In genomic region chr18:25349131-25349925, GRCh38 we compare ENCODE assay signal across 8 cellular contexts. TPM values are rescaled to one million over a fixed set of nuclear protein-coding genes. Genes with fewer than 3 reads are reported as not detected.
DNase-seq lines count a peak whose midpoint lies in the region; ATAC-seq, FAIRE-seq and TF ChIP-seq lines count a peak whose summit lies in the region.

No MANE protein-coding gene starts in this region.

- H3K27me3 Mint-ChIP-seq in CD4-positive, alpha-beta T cell: peaks cover 81% of the 10 kb centered on the region

- H3K9me3 Mint-ChIP-seq in CD4-positive, alpha-beta T cell: no peaks in the 10 kb centered on the region

- peaks cover 88% of the 10 kb centered on the region for H3K79me2 ChIP-seq in MM.1S (ENCODE audit: low read length)

- H3K9me3 ChIP-seq in CD4-positive, alpha-beta T cell (ENCODE audit: control insufficient read depth, low read length): no peaks in the 10 kb centered on the region
- no peaks in the 10 kb centered on the region for H3K9me3 ChIP-seq in MM.1S (replicated peaks; ENCODE audit: insufficient read depth, low read length)
- H3K9me3 ChIP-seq in stomach smooth muscle (ENCODE audit: control insufficient read depth in 2 of 2, low read length in 2 of 2): no peaks in the 10 kb centered on the region

- peak overlapping the region; percentile 67; the same call in 1 of the 2 replicates for H3K4me2 ChIP-seq in MM.1S (ENCODE audit: low read depth, low read length)

- ATAC-seq in CD4-positive, alpha-beta T cell (ENCODE audit: poor library complexity): no peak

- POLR2A ChIA-PET in CD4-positive, alpha-beta T cell (lab: Charles Lee): no interaction called here

- peak overlapping the region; percentile 76 for H3K9ac ChIP-seq in MM.1S (ENCODE audit: low read length)
- H3K9ac ChIP-seq in stomach smooth muscle (ENCODE audit: low read length in 2 of 2): peak overlapping the region in 1 of 2 donors; percentile 26

- CTCF ChIA-PET in CD4-positive, alpha-beta T cell (lab: Charles Lee): no interaction called here

- peak overlapping the region; percentile 77 for H3K4me3 Mint-ChIP-seq in CD4-positive, alpha-beta T cell

- intact Hi-C loops in CD4-positive, alpha-beta T cell (cut with DNase I, micrococcal nuclease): no loop called here
- intact Hi-C loops in lower leg skin (cut with DNase I; ENCODE audit: low total_unique reads): no loop called here

- 2 to 3% methylated on average over 36 to 47 of the region's 78 CpGs for WGBS in lower leg skin, 2 donors

- no peak overlapping the region for H3K27ac Mint-ChIP-seq in CD4-positive, alpha-beta T cell

- no peak for TF ChIP-seq CTCF in CD4-positive, alpha-beta T cell (IDR thresholded peaks at IDR 0.05)
- TF ChIP-seq CTCF in MM.1S (IDR thresholded peaks at IDR 0.05; ENCODE audit: low read length): no peak
- TF ChIP-seq CTCF in coronary artery (IDR thresholded peaks at IDR 0.05): no peak
- no peak for TF ChIP-seq CTCF in lower leg skin (IDR thresholded peaks at IDR 0.05)
- TF ChIP-seq CTCF in D721Med (IDR thresholded peaks at IDR 0.05; ENCODE audit: insufficient read depth, missing control alignments): no peak

- no peaks in the 10 kb centered on the region for H3K36me3 ChIP-seq in MM.1S (replicated peaks; ENCODE audit: insufficient read depth, low read length)
- H3K36me3 ChIP-seq in stomach smooth muscle (ENCODE audit: control insufficient read depth in 2 of 2, insufficient read depth in 2 of 2, low read length in 2 of 2): no peaks in the 10 kb centered on the region

- H3K4me1 ChIP-seq in MM.1S (ENCODE audit: low read length) (no peaks in the 10 kb centered on the region), stomach smooth muscle (ENCODE audit: control insufficient read depth, insufficient read depth, low read length) (peaks cover 5% of the 10 kb centered on the region)

- H3K9me2 ChIP-seq in MM.1S (replicated peaks; ENCODE audit: insufficient read depth, low read length): no peaks in the 10 kb centered on the region

- peaks cover 20% of the 10 kb centered on the region for H3F3A ChIP-seq in MM.1S (ENCODE audit: insufficient read depth, low read length)

- peaks cover 72% of the 10 kb centered on the region for H3K27me3 ChIP-seq in CD4-positive, alpha-beta T cell (ENCODE audit: control insufficient read depth, insufficient read depth, low read length)
- H3K27me3 ChIP-seq in MM.1S (replicated peaks; ENCODE audit: insufficient read depth, low read length): no peaks in the 10 kb centered on the region
- H3K27me3 ChIP-seq in stomach smooth muscle (ENCODE audit: control insufficient read depth in 1 of 2, insufficient read depth in 2 of 2, low read length in 2 of 2): peaks cover 13 to 24% of the 10 kb centered on the region in 2 donors

- no peak for DNase-seq in CD4-positive, alpha-beta T cell
- DNase-seq in MM.1S (peak; percentile 41), coronary artery (ENCODE audit: low spot score) (no peak), lower leg skin (ENCODE audit: low spot score in 2 of 2) (peak; percentile 25 to 89), NCI-H446 (lab: John Stamatoyannopoulos, UW) (no peak), D721Med (ENCODE audit: insufficient read length, low spot score) (no peak), HuH-7 (ENCODE audit: low spot score) (no peak)

- TF ChIP-seq POLR2A in lower leg skin (IDR thresholded peaks at IDR 0.05): no peak

- no peak for FAIRE-seq in D721Med (lab: Jason Lieb, UNC)

- H3K27ac ChIP-seq in CD4-positive, alpha-beta T cell (ENCODE audit: low read depth, low read length): no peak overlapping the region
- no peak overlapping the region; the same call in 1 of the 2 replicates for H3K27ac ChIP-seq in MM.1S (ENCODE audit: low read length)
- H3K27ac ChIP-seq in coronary artery: peak overlapping the region; percentile 59 to 89
- no peak overlapping the region for H3K27ac ChIP-seq in stomach smooth muscle (ENCODE audit: low read length)

- H3K4me3 ChIP-seq in MM.1S (ENCODE audit: low read length) (peak overlapping the region; percentile 86), coronary artery (peak overlapping the region; percentile 88), lower leg skin (ENCODE audit: low read depth, poor library complexity, severe bottlenecking) (peak overlapping the region; percentile 72), stomach smooth muscle (ENCODE audit: low read length in 2 of 2) (peak overlapping the region; percentile 52 to 83)

- no peaks in the 10 kb centered on the region for H4K20me1 ChIP-seq in MM.1S (ENCODE audit: insufficient read depth, low read length)

- H2AFZ ChIP-seq in MM.1S (ENCODE audit: low read length): 0 out of 2 replicates have a peak overlapping the region, but pooled peaks have one; percentile 18

- H3K4me1 Mint-ChIP-seq in CD4-positive, alpha-beta T cell (ENCODE audit: low read depth): peaks cover 16% of the 10 kb centered on the region

- H3K36me3 Mint-ChIP-seq in CD4-positive, alpha-beta T cell (ENCODE audit: low read depth): no peaks in the 10 kb centered on the region

RNA-seq across cellular contexts. Expression of gene ZNF521, which starts 2.6 kb away (rescaled TPM):
- not detected for total RNA-seq in CD4-positive, alpha-beta T cell
- 10 to 100 TPM in 1 of 4 donors, 1 to 10 TPM in 3; 4.7 to 15.4 (median 7.7) TPM for total RNA-seq in lower leg skin

Comparison
In these comparisons a context has a peak if more than half of its experiments do, and no peak if none do; other contexts are left out.
1. DNase-seq: peak in MM.1S (single experiment) and lower leg skin (2 of 2); none in CD4-positive, alpha-beta T cell (0 of 10), coronary artery (single experiment), NCI-H446 (0 of 2), D721Med (single experiment) and HuH-7 (single experiment).
2. H3K27ac ChIP-seq: peak in coronary artery (2 of 2); none in CD4-positive, alpha-beta T cell (single experiment), MM.1S (single experiment) and stomach smooth muscle (single experiment).
3. RNA of gene ZNF521, which starts 2.6 kb away (total RNA-seq): 4.7 to 15.4 TPM in lower leg skin; not detected in CD4-positive, alpha-beta T cell; every median in the first group is over 4 times any median in the second.
4. Peak in every context shown above with its lines, with median percentiles within 50 percentile points of each other: H3K4me3 ChIP-seq.